ENCODE assay signal across 29 cellular contexts in the genomic region with DNA sequence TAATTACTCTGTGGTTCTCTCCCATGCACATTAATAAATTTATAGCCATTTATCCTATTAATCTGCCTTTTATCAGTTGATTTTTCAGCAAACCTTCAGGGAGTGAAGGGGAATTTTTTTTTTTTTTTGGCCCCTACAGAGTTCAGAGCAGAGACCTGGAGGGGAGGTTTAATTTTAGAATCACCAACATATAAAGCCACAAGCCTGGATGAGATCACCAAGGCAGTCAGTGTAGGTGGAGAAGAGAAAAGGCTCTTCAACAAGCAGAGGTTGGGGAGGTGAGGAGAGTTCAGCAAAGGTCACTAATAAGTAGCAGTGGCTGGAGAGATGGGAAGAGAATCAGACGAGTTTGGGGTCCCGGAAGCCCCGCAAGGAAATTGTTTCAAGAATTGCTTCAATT.
"Had no signal": no experiment of that assay in that cellular context is flagged by ENCODE, and none has a peak within 500 bp of the region (broad histone marks: within the 10 kb centered on the region; RNA-seq: fewer than 3 reads in every experiment).

No MANE protein-coding gene starts in this region.

- H3K36me3 ChIP-seq: ascending aorta, esophagus muscularis mucosa, gastrocnemius medialis, heart left ventricle had no signal

- H3K36me3 Mint-ChIP-seq: activated naive CD4-positive, alpha-beta T cell treated with anti-CD3 and anti-CD28 coated beads, Interleukin-2, amount 10 ng/mL, durations not matched to agents 7 days and 5 days; activated naive CD4-positive, alpha-beta T cell treated with anti-CD3 and anti-CD28 coated beads, Interleukin-2, amount 50 U/mL, for 72 hours; activated naive CD8-positive, alpha-beta T cell treated with anti-CD3 and anti-CD28 coated beads, Interleukin-2, amount 10 ng/mL, durations not matched to agents 7 days and 5 days; WTC11 had no signal

- H3K4me3 Mint-ChIP-seq: activated CD4-positive, alpha-beta memory T cell treated with anti-CD3 and anti-CD28 coated beads, Interleukin-2, amount 10 ng/mL, durations not matched to agents 7 days and 5 days; activated CD4-positive, alpha-beta T cell treated with anti-CD3 and anti-CD28 coated beads, Interleukin-2, amount 10 ng/mL, durations not matched to agents 7 days and 5 days; activated naive CD4-positive, alpha-beta T cell treated with anti-CD3 and anti-CD28 coated beads, Interleukin-2, amount 10 ng/mL, durations not matched to agents 7 days and 5 days; activated naive CD8-positive, alpha-beta T cell treated with anti-CD3 and anti-CD28 coated beads, Interleukin-2, amount 10 ng/mL, durations not matched to agents 7 days and 5 days; activated T-cell treated with anti-CD3 and anti-CD28 coated beads, Interleukin-2, amount 50 U/mL, for 24 hours; activated T-cell treated with anti-CD3 and anti-CD28 coated beads, Interleukin-2, amount 50 U/mL, for 72 hours; central memory CD8-positive, alpha-beta T cell; effector memory CD8-positive, alpha-beta T cell; WTC11 had no signal

- H3K4me3 ChIP-seq: esophagus muscularis mucosa, gastrocnemius medialis, heart left ventricle had no signal

- H3K27me3 ChIP-seq: ascending aorta, esophagus muscularis mucosa, foreskin keratinocyte, gastrocnemius medialis, heart left ventricle had no signal

- H3K27ac ChIP-seq: ascending aorta, esophagus muscularis mucosa, foreskin keratinocyte, gastrocnemius medialis had no signal

- FAIRE-seq: colon had no signal

- H3K9me3 ChIP-seq: ascending aorta, esophagus muscularis mucosa, gastrocnemius medialis, heart left ventricle had no signal

- H3K4me1 ChIP-seq: foreskin keratinocyte had no signal

- ATAC-seq: activated naive CD4-positive, alpha-beta T cell treated with anti-CD3 and anti-CD28 coated beads, Interleukin-2, amount 50 U/mL, for 72 hours; activated T-cell treated with anti-CD3 and anti-CD28 coated beads, Interleukin-2, amount 50 U/mL, for 72 hours; effector memory CD8-positive, alpha-beta T cell; foreskin keratinocyte; gastrocnemius medialis; WTC11 had no signal

- H3K9me3 Mint-ChIP-seq: activated CD4-positive, alpha-beta memory T cell treated with anti-CD3 and anti-CD28 coated beads, Interleukin-2, amount 10 ng/mL, durations not matched to agents 7 days and 5 days; activated CD4-positive, alpha-beta T cell treated with anti-CD3 and anti-CD28 coated beads, Interleukin-2, amount 10 ng/mL, durations not matched to agents 7 days and 5 days; activated naive CD4-positive, alpha-beta T cell treated with anti-CD3 and anti-CD28 coated beads, Interleukin-2, amount 10 ng/mL, durations not matched to agents 7 days and 5 days; activated naive CD4-positive, alpha-beta T cell treated with anti-CD3 and anti-CD28 coated beads, Interleukin-2, amount 50 U/mL, for 72 hours; activated naive CD8-positive, alpha-beta T cell treated with anti-CD3 and anti-CD28 coated beads, Interleukin-2, amount 10 ng/mL, durations not matched to agents 7 days and 5 days; activated T-cell treated with anti-CD3 and anti-CD28 coated beads, Interleukin-2, amount 50 U/mL, for 24 hours; activated T-cell treated with anti-CD3 and anti-CD28 coated beads, Interleukin-2, amount 50 U/mL, for 72 hours; central memory CD8-positive, alpha-beta T cell; effector memory CD8-positive, alpha-beta T cell; WTC11 had no signal

- H3K4me1 Mint-ChIP-seq: activated CD4-positive, alpha-beta T cell treated with anti-CD3 and anti-CD28 coated beads, Interleukin-2, amount 10 ng/mL, durations not matched to agents 7 days and 5 days had no signal

- H3K27ac Mint-ChIP-seq: activated CD4-positive, alpha-beta memory T cell treated with anti-CD3 and anti-CD28 coated beads, Interleukin-2, amount 10 ng/mL, durations not matched to agents 7 days and 5 days; activated CD4-positive, alpha-beta T cell treated with anti-CD3 and anti-CD28 coated beads, Interleukin-2, amount 10 ng/mL, durations not matched to agents 7 days and 5 days; activated naive CD4-positive, alpha-beta T cell treated with anti-CD3 and anti-CD28 coated beads, Interleukin-2, amount 10 ng/mL, durations not matched to agents 7 days and 5 days; activated naive CD4-positive, alpha-beta T cell treated with anti-CD3 and anti-CD28 coated beads, Interleukin-2, amount 50 U/mL, for 72 hours; activated naive CD8-positive, alpha-beta T cell treated with anti-CD3 and anti-CD28 coated beads, Interleukin-2, amount 10 ng/mL, durations not matched to agents 7 days and 5 days; activated T-cell treated with anti-CD3 and anti-CD28 coated beads, Interleukin-2, amount 50 U/mL, for 24 hours; activated T-cell treated with anti-CD3 and anti-CD28 coated beads, Interleukin-2, amount 50 U/mL, for 72 hours; effector memory CD8-positive, alpha-beta T cell; WTC11 had no signal

- DNase-seq: activated CD4-positive, alpha-beta memory T cell treated with anti-CD3 and anti-CD28 coated beads, Interleukin-2, amount 10 ng/mL, durations not matched to agents 7 days and 5 days; activated CD4-positive, alpha-beta T cell treated with anti-CD3 and anti-CD28 coated beads for 1 hour; activated CD4-positive, alpha-beta T cell treated with anti-CD3 and anti-CD28 coated beads for 4 hours; activated CD4-positive, alpha-beta T cell treated with anti-CD3 and anti-CD28 coated beads, Interleukin-2, amount 10 ng/mL, durations not matched to agents 7 days and 5 days; activated CD4-positive, alpha-beta T cell treated with anti-CD3 and anti-CD28 coated beads, Interleukin-2, amount 50 U/mL, for 4 hours; activated CD8-positive, alpha-beta memory T cell treated with anti-CD3 and anti-CD28 coated beads, Interleukin-2, amount 50 U/mL, for 48 hours; activated gamma-delta T cell; activated naive CD4-positive, alpha-beta T cell; activated naive CD4-positive, alpha-beta T cell treated with anti-CD3 and anti-CD28 coated beads, Interleukin-2, amount 10 ng/mL, durations not matched to agents 7 days and 5 days; activated naive CD8-positive, alpha-beta T cell treated with anti-CD3 and anti-CD28 coated beads, Interleukin-2, amount 10 ng/mL, durations not matched to agents 7 days and 5 days; activated T-cell treated with anti-CD3 and anti-CD28 coated beads for 4 hours; activated T-cell treated with anti-CD3 and anti-CD28 coated beads, Interleukin-2, amount 50 U/mL, for 24 hours; activated T-cell treated with anti-CD3 and anti-CD28 coated beads, Interleukin-2, amount 50 U/mL, for 72 hours; cortex of kidney; dermis blood vessel endothelial cell; effector CD4-positive, alpha-beta T cell; effector memory CD8-positive, alpha-beta T cell; erythroblast; foreskin keratinocyte; gastrocnemius medialis; glutamatergic neuron; heart left ventricle; T-helper 2 cell had no signal
